In the genomic region with DNA sequence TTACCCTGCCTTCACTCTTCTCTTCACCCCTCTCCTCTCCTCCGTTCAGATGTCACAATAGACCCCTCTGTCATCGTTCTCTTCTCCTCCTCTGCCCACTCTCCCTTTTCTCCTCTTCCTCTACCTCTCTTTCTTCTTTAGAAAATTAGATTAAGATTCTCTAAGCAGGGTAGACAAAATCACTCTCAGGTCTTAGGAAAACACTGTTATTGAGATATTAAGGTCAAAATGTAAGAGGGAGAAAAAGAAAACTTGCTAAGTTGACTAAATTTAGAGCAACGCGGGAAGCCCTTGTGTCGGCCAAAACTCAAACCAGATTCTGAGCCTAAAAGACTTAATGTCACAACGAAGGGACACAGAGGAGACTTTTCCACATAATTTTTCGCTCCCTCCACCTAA, we compare ENCODE assay signal across 7 cellular contexts. TPM values are rescaled to one million over a fixed set of nuclear protein-coding genes. Genes with fewer than 3 reads are reported as not detected.
DNase-seq lines count a peak whose midpoint lies in the region; ATAC-seq and TF ChIP-seq lines count a peak whose summit lies in the region.

No MANE protein-coding gene starts in this region.

- peaks cover 56% of the 10 kb centered on the region for H3K27me3 Mint-ChIP-seq in activated T-helper 2 cell treated with anti-CD3 and anti-CD28 coated beads, Interferon-gamma antibody, Interleukin-2, Interleukin-4, amounts not matched to agents 10 μg/mL and 5 μg/mL and 100 μg/mL, durations not matched to agents 14 hours and 24 hours and 36 hours (ENCODE audit: low read depth)
- peaks cover 66% of the 10 kb centered on the region for H3K27me3 Mint-ChIP-seq in stimulated activated naive CD8-positive, alpha-beta T cell treated with anti-CD3 and anti-CD28 coated beads, Interleukin-15, amount 100 ng/mL, for 72 hours

- no peak for DNase-seq in activated T-helper 2 cell treated with anti-CD3 and anti-CD28 coated beads, Interferon-gamma antibody, Interleukin-2, Interleukin-4, amounts not matched to agents 10 μg/mL and 5 μg/mL and 100 μg/mL, durations not matched to agents 14 hours and 24 hours and 36 hours (ENCODE audit: low spot score)
- DNase-seq in stimulated activated naive CD8-positive, alpha-beta T cell treated with anti-CD3 and anti-CD28 coated beads, Interleukin-15, amount 100 ng/mL, for 72 hours = no peak
- DNase-seq in DMS53 treated with DMSO at 0.1 percent for 48 hours (lab: John Stamatoyannopoulos, UW; ENCODE audit: unreplicated experiment) (no peak), hepatic stellate cell (ENCODE audit: low spot score) (no peak)

- CTCF ChIA-PET in HEK293 (lab: Yijun Ruan, JAX) = no interaction called here

- H3K27ac Mint-ChIP-seq in activated T-helper 2 cell treated with anti-CD3 and anti-CD28 coated beads, Interferon-gamma antibody, Interleukin-2, Interleukin-4, amounts not matched to agents 10 μg/mL and 5 μg/mL and 100 μg/mL, durations not matched to agents 14 hours and 24 hours and 36 hours = no peak overlapping the region
- H3K27ac Mint-ChIP-seq in stimulated activated naive CD8-positive, alpha-beta T cell treated with anti-CD3 and anti-CD28 coated beads, Interleukin-15, amount 100 ng/mL, for 72 hours = peak overlapping the region in 1 of 2 donors; percentile 95

- intact Hi-C loops in activated T-helper 2 cell treated with anti-CD3 and anti-CD28 coated beads, Interferon-gamma antibody, Interleukin-2, Interleukin-4, amounts not matched to agents 10 μg/mL and 5 μg/mL and 100 μg/mL, durations not matched to agents 14 hours and 24 hours and 36 hours (cut with micrococcal nuclease) = loop anchor here (1.0 to 5.0 kb wide), 2 partner anchors 8 to 1097 kb away; no protein-coding TSS in a partner anchor

- peaks cover 10% of the 10 kb centered on the region for H3K4me1 Mint-ChIP-seq in activated T-helper 2 cell treated with anti-CD3 and anti-CD28 coated beads, Interferon-gamma antibody, Interleukin-2, Interleukin-4, amounts not matched to agents 10 μg/mL and 5 μg/mL and 100 μg/mL, durations not matched to agents 14 hours and 24 hours and 36 hours (ENCODE audit: low read depth)
- peaks cover 17% of the 10 kb centered on the region for H3K4me1 Mint-ChIP-seq in stimulated activated naive CD8-positive, alpha-beta T cell treated with anti-CD3 and anti-CD28 coated beads, Interleukin-15, amount 100 ng/mL, for 72 hours

- H3K9me3 ChIP-seq in HEK293 (ENCODE audit: control insufficient read depth, insufficient read depth, low read depth, low read length) = no peaks in the 10 kb centered on the region

- peaks cover 2% of the 10 kb centered on the region; the same call in 1 of the 2 replicates for H3K4me1 ChIP-seq in HEK293 (ENCODE audit: control insufficient read depth, insufficient read depth, low read length)

- no peaks in the 10 kb centered on the region for H3K36me3 ChIP-seq in HEK293 (ENCODE audit: control insufficient read depth in 2 of 2, insufficient read depth in 1 of 2, low read length in 2 of 2)

- POLR2A ChIA-PET in HEK293 (lab: Yijun Ruan, JAX) = interaction anchor here (1.0 to 2.4 kb wide), 5 partner anchors 12 to 343 kb away, joined by 3 to 8 read pairs (median 3); a partner anchor contains a TSS

- peak overlapping the region; percentile 52; the same call in 1 of the 2 replicates for H3K27ac ChIP-seq in HEK293 (ENCODE audit: extremely low read depth, low read depth, low read length)

- ATAC-seq in stimulated activated naive CD8-positive, alpha-beta T cell treated with anti-CD3 and anti-CD28 coated beads, Interleukin-15, amount 100 ng/mL, for 72 hours = no peak
- no peak for ATAC-seq in HG02852 (IDR thresholded peaks at IDR 0.05; ENCODE audit: unreplicated experiment)

- H3K4me3 ChIP-seq in HEK293 (ENCODE audit: low read depth, low read length) = peak overlapping the region; percentile 84
- H3K4me3 ChIP-seq in iPS-11a (ENCODE audit: low read depth, low read length) = peak overlapping the region; percentile 76

- no peak for TF ChIP-seq CTCF in HEK293 (tag by site-specific recombination; IDR thresholded peaks at IDR 0.05)

- peaks cover 3% of the 10 kb centered on the region for H3K36me3 Mint-ChIP-seq in activated T-helper 2 cell treated with anti-CD3 and anti-CD28 coated beads, Interferon-gamma antibody, Interleukin-2, Interleukin-4, amounts not matched to agents 10 μg/mL and 5 μg/mL and 100 μg/mL, durations not matched to agents 14 hours and 24 hours and 36 hours (ENCODE audit: low read depth)

- H3K4me3 Mint-ChIP-seq in activated T-helper 2 cell treated with anti-CD3 and anti-CD28 coated beads, Interferon-gamma antibody, Interleukin-2, Interleukin-4, amounts not matched to agents 10 μg/mL and 5 μg/mL and 100 μg/mL, durations not matched to agents 14 hours and 24 hours and 36 hours (ENCODE audit: low read depth) = peak overlapping the region; percentile 83
- H3K4me3 Mint-ChIP-seq in stimulated activated naive CD8-positive, alpha-beta T cell treated with anti-CD3 and anti-CD28 coated beads, Interleukin-15, amount 100 ng/mL, for 72 hours = peak overlapping the region; percentile 77 to 78

- no peaks in the 10 kb centered on the region for H3K9me3 Mint-ChIP-seq in activated T-helper 2 cell treated with anti-CD3 and anti-CD28 coated beads, Interferon-gamma antibody, Interleukin-2, Interleukin-4, amounts not matched to agents 10 μg/mL and 5 μg/mL and 100 μg/mL, durations not matched to agents 14 hours and 24 hours and 36 hours
- H3K9me3 Mint-ChIP-seq in stimulated activated naive CD8-positive, alpha-beta T cell treated with anti-CD3 and anti-CD28 coated beads, Interleukin-15, amount 100 ng/mL, for 72 hours = no peaks in the 10 kb centered on the region

TF ChIP-seq in HEK293, 187 proteins besides CTCF, POLR2A, EP300 and RAD21:
- TF ChIP-seq ZNF366 (tag by site-specific recombination; conservative IDR thresholded peaks at IDR 0.05) (0 out of 2 replicates have a peak, but pooled peaks have one; percentile 39), PRDM1 (tag by site-specific recombination; IDR thresholded peaks at IDR 0.05) (peak; percentile 94), GFI1B (tag by site-specific recombination; IDR thresholded peaks at IDR 0.05) (no peak)
- TF ChIP-seq, protein P1, sequence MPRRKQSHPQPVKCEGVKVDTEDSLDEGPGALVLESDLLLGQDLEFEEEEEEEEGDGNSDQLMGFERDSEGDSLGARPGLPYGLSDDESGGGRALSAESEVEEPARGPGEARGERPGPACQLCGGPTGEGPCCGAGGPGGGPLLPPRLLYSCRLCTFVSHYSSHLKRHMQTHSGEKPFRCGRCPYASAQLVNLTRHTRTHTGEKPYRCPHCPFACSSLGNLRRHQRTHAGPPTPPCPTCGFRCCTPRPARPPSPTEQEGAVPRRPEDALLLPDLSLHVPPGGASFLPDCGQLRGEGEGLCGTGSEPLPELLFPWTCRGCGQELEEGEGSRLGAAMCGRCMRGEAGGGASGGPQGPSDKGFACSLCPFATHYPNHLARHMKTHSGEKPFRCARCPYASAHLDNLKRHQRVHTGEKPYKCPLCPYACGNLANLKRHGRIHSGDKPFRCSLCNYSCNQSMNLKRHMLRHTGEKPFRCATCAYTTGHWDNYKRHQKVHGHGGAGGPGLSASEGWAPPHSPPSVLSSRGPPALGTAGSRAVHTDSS (tag by site-specific recombination; IDR thresholded peaks at IDR 0.05) = peak; percentile 72

RNA-seq across cellular contexts. Expression of a gene that starts 22.1 kb away (rescaled TPM):
- 8.4 and 9.2 TPM in 2 replicates for total RNA-seq in activated T-helper 2 cell treated with anti-CD3 and anti-CD28 coated beads, Interferon-gamma antibody, Interleukin-2, Interleukin-4, amounts not matched to agents 10 μg/mL and 5 μg/mL and 100 μg/mL, durations not matched to agents 14 hours and 24 hours and 36 hours
